ENCODE assay signal across 13 cellular contexts in genomic region chr10:11325817-11326216, GRCh38.
DNase-seq lines count a peak whose midpoint lies in the region; TF ChIP-seq lines count a peak whose summit lies in the region.
"Had no signal": no experiment of that assay in that cellular context is flagged by ENCODE, and none has a peak within 500 bp of the region (broad histone marks: within the 10 kb centered on the region; RNA-seq: fewer than 3 reads in every experiment).

No MANE protein-coding gene starts in this region.

- H3K79me1 ChIP-seq in mesendoderm (ENCODE audit: low read length) = no peaks in the 10 kb centered on the region

- no peak for TF ChIP-seq CTCF in brain (conservative IDR thresholded peaks at IDR 0.05)
- no peak for TF ChIP-seq CTCF in coronary artery (IDR thresholded peaks at IDR 0.05)

- H2BK15ac ChIP-seq in mesendoderm (replicated peaks; ENCODE audit: low read depth) = no peak overlapping the region

- no peaks in the 10 kb centered on the region for H3K36me3 ChIP-seq in mesendoderm (ENCODE audit: control insufficient read depth, insufficient read depth, low read length)

- no peak overlapping the region for H3K9ac ChIP-seq in mesendoderm (ENCODE audit: low read length)

- no peak overlapping the region for H3K4me3 ChIP-seq in mesendoderm (ENCODE audit: low read length)
- H3K4me3 ChIP-seq in coronary artery = no peak overlapping the region

- no peak overlapping the region for H2BK120ac ChIP-seq in mesendoderm (ENCODE audit: low read depth, low read length)

- H3K4me1 ChIP-seq in mesendoderm (ENCODE audit: control insufficient read depth, low read depth, low read length) = peaks cover 2% of the 10 kb centered on the region

- H3K4me3 Mint-ChIP-seq in brain = no peak overlapping the region
- H3K4me3 Mint-ChIP-seq: dendritic cell treated with granulocyte-macrophage colony-stimulating factor and Interleukin-4, amounts not matched to agents 40 ng/mL and 50 ng/mL, for 4 days had no signal

- no peak overlapping the region for H3K4me2 ChIP-seq in mesendoderm (ENCODE audit: low read length)

- H2AK5ac ChIP-seq in mesendoderm (ENCODE audit: low read length) = no peak overlapping the region

- no peaks in the 10 kb centered on the region for H3K27me3 ChIP-seq in mesendoderm (ENCODE audit: insufficient read depth, low read length, poor library complexity)

- H3K56ac ChIP-seq in mesendoderm (ENCODE audit: low read length) = no peak overlapping the region

- H3K18ac ChIP-seq in mesendoderm (ENCODE audit: low read length) = no peak overlapping the region

- peak overlapping the region in 3 of 5 experiments; percentile 52 to 89 (median 73) for H3K27ac Mint-ChIP-seq in brain
- H3K27ac Mint-ChIP-seq: dendritic cell treated with granulocyte-macrophage colony-stimulating factor and Interleukin-4, amounts not matched to agents 40 ng/mL and 50 ng/mL, for 4 days had no signal

- no peak overlapping the region for H3K4ac ChIP-seq in mesendoderm (ENCODE audit: low read depth, low read length)

- H4K5ac ChIP-seq in mesendoderm (ENCODE audit: low read length) = no peak overlapping the region

- no peak overlapping the region for H3K23ac ChIP-seq in mesendoderm (ENCODE audit: low read length)

- H3K9me3 Mint-ChIP-seq in brain = no peaks in the 10 kb centered on the region
- H3K9me3 Mint-ChIP-seq: dendritic cell treated with granulocyte-macrophage colony-stimulating factor and Interleukin-4, amounts not matched to agents 40 ng/mL and 50 ng/mL, for 4 days had no signal

- H3K27ac ChIP-seq in mesendoderm (ENCODE audit: low read depth, low read length) (no peak overlapping the region), coronary artery (no peak overlapping the region)

- WGBS in mesendoderm (ENCODE audit: extremely low coverage, insufficient coverage, low lambda C conversion rate) = no CpG with 5 or more reads among the region's 2 CpGs

- H4K8ac ChIP-seq in mesendoderm (ENCODE audit: low read depth, low read length) = no peak overlapping the region

- no peak overlapping the region for H2BK5ac ChIP-seq in mesendoderm (ENCODE audit: low read length)

- DNase-seq in AG08395 (ENCODE audit: low spot score) = peak; percentile 45
- peak; percentile 16 for DNase-seq in EL
- DNase-seq in mesendoderm = peak; percentile 19
- DNase-seq in coronary artery (ENCODE audit: low spot score) = no peak
- DNase-seq in NCI-H2107 (lab: John Stamatoyannopoulos, UW) = no peak
- DNase-seq in NCI-H69 (lab: John Stamatoyannopoulos, UW) = no peak
- DNase-seq in stimulated activated CD4-positive, alpha-beta T cell treated with anti-CD3 and anti-CD28 coated beads, Interleukin-15, amount 100 ng/mL, for 24 hours = no peak
- DNase-seq: activated CD4-positive, alpha-beta T cell treated with anti-CD3 and anti-CD28 coated beads for 48 hours; NCI-H1105 treated with DMSO at 0.1 percent for 48 hours; NCI-H446; stimulated activated CD4-positive, alpha-beta T cell treated with anti-CD3 and anti-CD28 coated beads, Interleukin-4, amount 100 ng/mL, for 24 hours had no signal

- peaks cover 63% of the 10 kb centered on the region for H3K4me1 Mint-ChIP-seq in brain

- peaks cover 84% of the 10 kb centered on the region for H3K36me3 Mint-ChIP-seq in brain

- H3K27me3 Mint-ChIP-seq in brain = no peaks in the 10 kb centered on the region
- H3K27me3 Mint-ChIP-seq: dendritic cell treated with granulocyte-macrophage colony-stimulating factor and Interleukin-4, amounts not matched to agents 40 ng/mL and 50 ng/mL, for 4 days had no signal

- no peaks in the 10 kb centered on the region for H3K79me2 ChIP-seq in mesendoderm (ENCODE audit: control insufficient read depth, insufficient read depth, low read length)

Comparison
In these comparisons a context has a peak if more than half of its experiments do, and no peak if none do; other contexts are left out.
1. DNase-seq: peak in AG08395 (single experiment), EL (single experiment) and mesendoderm (single experiment); none in coronary artery (single experiment), NCI-H2107 (single experiment), NCI-H69 (single experiment) and stimulated activated CD4-positive, alpha-beta T cell treated with anti-CD3 and anti-CD28 coated beads, Interleukin-15, amount 100 ng/mL, for 24 hours (single experiment).